ENCODE assay signal across 24 cellular contexts in the genomic region with DNA sequence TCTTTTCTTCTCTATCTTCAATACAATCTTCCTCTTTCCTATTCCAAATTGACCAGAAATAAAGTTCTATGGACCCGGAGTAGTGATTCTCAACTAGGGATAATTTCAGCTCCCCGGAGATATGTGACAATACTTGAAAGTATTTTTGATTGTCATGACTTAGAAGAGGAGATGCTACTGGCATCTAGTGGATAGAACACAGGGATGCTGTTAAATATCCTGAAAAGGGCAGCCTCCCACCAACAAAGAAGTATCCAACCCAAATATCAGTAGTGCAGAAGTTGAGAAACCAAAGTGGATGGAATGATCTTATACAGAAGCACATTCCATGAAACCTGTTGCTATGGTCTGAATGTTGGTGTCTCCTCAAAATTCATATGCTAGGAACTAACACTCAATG.
"Had no signal": no experiment of that assay in that cellular context is flagged by ENCODE, and none has a peak within 500 bp of the region (broad histone marks: within the 10 kb centered on the region; RNA-seq: fewer than 3 reads in every experiment).

No MANE protein-coding gene starts in this region.

- H3K36me3 Mint-ChIP-seq: activated naive CD8-positive, alpha-beta T cell treated with anti-CD3 and anti-CD28 coated beads, Interleukin-2, amount 10 ng/mL, durations not matched to agents 7 days and 5 days; memory B cell; naive B cell had no signal

- H3K27me3 ChIP-seq: body of pancreas, colonic mucosa, gastrocnemius medialis, heart left ventricle, pancreas, right lobe of liver, tibial nerve had no signal

- DNase-seq: activated CD4-positive, alpha-beta T cell treated with anti-CD3 and anti-CD28 coated beads, Interleukin-2, amount 10 ng/mL, durations not matched to agents 7 days and 5 days; activated CD8-positive, alpha-beta T cell treated with anti-CD3 and anti-CD28 coated beads, Interleukin-2, amount 10 ng/mL, durations not matched to agents 7 days and 5 days; activated naive CD4-positive, alpha-beta T cell treated with Interleukin-2 at 50 U/mL for 16 hours; activated naive CD8-positive, alpha-beta T cell treated with anti-CD3 and anti-CD28 coated beads, Interleukin-2, amount 10 ng/mL, durations not matched to agents 7 days and 5 days; activated T-cell treated with anti-CD3 and anti-CD28 coated beads, Interleukin-2, amount 50 U/mL, for 24 hours; amygdala; body of pancreas; caudate nucleus; colonic mucosa; gastrocnemius medialis; heart left ventricle; mucosa of descending colon; naive B cell; pancreas; right lobe of liver; small intestine; stimulated activated CD4-positive, alpha-beta T cell treated with anti-CD3 and anti-CD28 coated beads, Interleukin-15, amount 100 ng/mL, for 24 hours; stimulated activated CD4-positive, alpha-beta T cell treated with anti-CD3 and anti-CD28 coated beads, Interleukin-2, amount 100 ng/mL, for 48 hours; T1000 had no signal

- H3K9me3 ChIP-seq: body of pancreas, colonic mucosa, gastrocnemius medialis, mucosa of descending colon, pancreas, right lobe of liver, tibial nerve had no signal

- H3K27ac Mint-ChIP-seq: activated CD4-positive, alpha-beta T cell treated with anti-CD3 and anti-CD28 coated beads, Interleukin-2, amount 10 ng/mL, durations not matched to agents 7 days and 5 days; activated CD8-positive, alpha-beta T cell treated with anti-CD3 and anti-CD28 coated beads, Interleukin-2, amount 10 ng/mL, durations not matched to agents 7 days and 5 days; activated naive CD8-positive, alpha-beta T cell treated with anti-CD3 and anti-CD28 coated beads, Interleukin-2, amount 10 ng/mL, durations not matched to agents 7 days and 5 days; activated T-cell treated with anti-CD3 and anti-CD28 coated beads, Interleukin-2, amount 50 U/mL, for 24 hours; activated T-helper 2 cell treated with anti-CD3 and anti-CD28 coated beads, Interferon-gamma antibody, Interleukin-2, Interleukin-4, amounts not matched to agents 10 μg/mL and 5 μg/mL and 100 μg/mL, durations not matched to agents 14 hours and 24 hours and 36 hours; memory B cell; naive B cell; stimulated activated naive CD8-positive, alpha-beta T cell treated with anti-CD3 and anti-CD28 coated beads, Interleukin-15, Interleukin-2, amounts not matched to agents 100 ng/mL and 50 ng/mL, for 24 hours had no signal

- H3K4me1 Mint-ChIP-seq: activated CD4-positive, alpha-beta T cell treated with anti-CD3 and anti-CD28 coated beads, Interleukin-2, amount 10 ng/mL, durations not matched to agents 7 days and 5 days; activated naive CD8-positive, alpha-beta T cell treated with anti-CD3 and anti-CD28 coated beads, Interleukin-2, amount 10 ng/mL, durations not matched to agents 7 days and 5 days; memory B cell; naive B cell had no signal

- H3K4me3 ChIP-seq: body of pancreas, colonic mucosa, gastrocnemius medialis, heart left ventricle, mucosa of descending colon, pancreas, right lobe of liver, tibial nerve had no signal

- H3K9me3 Mint-ChIP-seq: activated CD4-positive, alpha-beta T cell treated with anti-CD3 and anti-CD28 coated beads, Interleukin-2, amount 10 ng/mL, durations not matched to agents 7 days and 5 days; activated naive CD8-positive, alpha-beta T cell treated with anti-CD3 and anti-CD28 coated beads, Interleukin-2, amount 10 ng/mL, durations not matched to agents 7 days and 5 days; activated T-helper 2 cell treated with anti-CD3 and anti-CD28 coated beads, Interferon-gamma antibody, Interleukin-2, Interleukin-4, amounts not matched to agents 10 μg/mL and 5 μg/mL and 100 μg/mL, durations not matched to agents 14 hours and 24 hours and 36 hours; stimulated activated naive CD8-positive, alpha-beta T cell treated with anti-CD3 and anti-CD28 coated beads, Interleukin-15, Interleukin-2, amounts not matched to agents 100 ng/mL and 50 ng/mL, for 24 hours had no signal

- H3K36me3 ChIP-seq: colonic mucosa, gastrocnemius medialis, heart left ventricle, pancreas, right lobe of liver, tibial nerve had no signal

- H3K4me3 Mint-ChIP-seq: activated CD4-positive, alpha-beta T cell treated with anti-CD3 and anti-CD28 coated beads, Interleukin-2, amount 10 ng/mL, durations not matched to agents 7 days and 5 days; activated CD8-positive, alpha-beta T cell treated with anti-CD3 and anti-CD28 coated beads, Interleukin-2, amount 10 ng/mL, durations not matched to agents 7 days and 5 days; activated naive CD8-positive, alpha-beta T cell treated with anti-CD3 and anti-CD28 coated beads, Interleukin-2, amount 10 ng/mL, durations not matched to agents 7 days and 5 days; activated T-cell treated with anti-CD3 and anti-CD28 coated beads, Interleukin-2, amount 50 U/mL, for 24 hours; memory B cell; naive B cell; stimulated activated naive CD8-positive, alpha-beta T cell treated with anti-CD3 and anti-CD28 coated beads, Interleukin-15, Interleukin-2, amounts not matched to agents 100 ng/mL and 50 ng/mL, for 24 hours had no signal

- H3K27ac ChIP-seq: body of pancreas, colonic mucosa, gastrocnemius medialis, heart left ventricle, pancreas, right lobe of liver, tibial nerve had no signal

- H3K4me1 ChIP-seq: body of pancreas, colonic mucosa, gastrocnemius medialis, heart left ventricle, pancreas, right lobe of liver, tibial nerve had no signal

- ATAC-seq: activated CD8-positive, alpha-beta T cell treated with anti-CD3 and anti-CD28 coated beads, Interleukin-2, amount 10 ng/mL, durations not matched to agents 7 days and 5 days; body of pancreas; esophagus mucosa; gastrocnemius medialis; heart left ventricle; mucosa of descending colon; pancreas; right lobe of liver had no signal

- H3K27me3 Mint-ChIP-seq: activated naive CD8-positive, alpha-beta T cell treated with anti-CD3 and anti-CD28 coated beads, Interleukin-2, amount 10 ng/mL, durations not matched to agents 7 days and 5 days; activated T-cell treated with anti-CD3 and anti-CD28 coated beads, Interleukin-2, amount 50 U/mL, for 24 hours; memory B cell; naive B cell; stimulated activated naive CD8-positive, alpha-beta T cell treated with anti-CD3 and anti-CD28 coated beads, Interleukin-15, Interleukin-2, amounts not matched to agents 100 ng/mL and 50 ng/mL, for 24 hours had no signal
